Comparison of ENCODE assay signal across 5 cellular contexts in genomic region chr2:153664009-153664408, GRCh38.
DNase-seq lines count a peak whose midpoint lies in the region; TF ChIP-seq lines count a peak whose summit lies in the region.
"Not testable (repeated sequence)": the region's sequence is repeated elsewhere in the genome, so short reads cannot be mapped to it uniquely, and the experiment has no call there.

No MANE protein-coding gene starts in this region.

- not testable (repeated sequence) for H3K9me3 ChIP-seq in HEK293 (ENCODE audit: control insufficient read depth, insufficient read depth, low read depth, low read length)
- peaks cover 20% of the 10 kb centered on the region for H3K9me3 ChIP-seq in endodermal cell (ENCODE audit: control insufficient read depth, low read length)

- not testable (repeated sequence) for H3K9ac ChIP-seq in endodermal cell (ENCODE audit: extremely low read depth, low read length, poor library complexity, severe bottlenecking)

- not testable (repeated sequence) for H3K4me1 Mint-ChIP-seq in endodermal cell

- peaks cover 43% of the 10 kb centered on the region for H3K9me3 Mint-ChIP-seq in endodermal cell

- H3K27me3 ChIP-seq in endodermal cell (ENCODE audit: control insufficient read depth, insufficient read depth, low read length, poor library complexity, severe bottlenecking): not testable (repeated sequence)

- not testable (repeated sequence) for H3K27ac Mint-ChIP-seq in endodermal cell

- POLR2A ChIA-PET in HEK293 (lab: Yijun Ruan, JAX): not testable (repeated sequence)

- not testable (repeated sequence) for H3K4me3 Mint-ChIP-seq in endodermal cell

- H3K36me3 ChIP-seq in HEK293 (ENCODE audit: control insufficient read depth in 2 of 2, insufficient read depth in 1 of 2, low read length in 2 of 2); endodermal cell (ENCODE audit: control insufficient read depth, insufficient read depth, low read length): not testable (repeated sequence)

- DNase-seq in A172 (ENCODE audit: low spot score) (peak; percentile 2), ELF-1 (ENCODE audit: low read depth, low spot score) (peak; percentile 2), SK-N-DZ (ENCODE audit: low spot score) (peak; percentile 44)
- DNase-seq in endodermal cell: not testable (repeated sequence)

- not testable (repeated sequence) for H3K4me3 ChIP-seq in HEK293 (ENCODE audit: low read depth, low read length)
- peak overlapping the region; percentile 1 for H3K4me3 ChIP-seq in endodermal cell (ENCODE audit: low read length)

- H3K4me1 ChIP-seq in HEK293 (ENCODE audit: control insufficient read depth, insufficient read depth, low read length); endodermal cell (ENCODE audit: control insufficient read depth, insufficient read depth, low read length): not testable (repeated sequence)

- TF ChIP-seq CTCF in HEK293 (tag by site-specific recombination; IDR thresholded peaks at IDR 0.05); endodermal cell (conservative IDR thresholded peaks at IDR 0.05): not testable (repeated sequence)

- CTCF ChIA-PET in HEK293 (lab: Yijun Ruan, JAX): not testable (repeated sequence)

- not testable (repeated sequence) for H3K27me3 Mint-ChIP-seq in endodermal cell (ENCODE audit: insufficient read depth)

- H3K36me3 Mint-ChIP-seq in endodermal cell (ENCODE audit: low read depth): not testable (repeated sequence)

- not testable (repeated sequence) for H3K27ac ChIP-seq in HEK293 (ENCODE audit: extremely low read depth, low read depth, low read length); endodermal cell (ENCODE audit: low read depth, low read length)

- 93% methylated on average over 3 to 5 of the region's 5 CpGs for WGBS in endodermal cell (ENCODE audit: insufficient coverage in 1 of 2, insufficient read length in 1 of 2), 2 experiments

TF ChIP-seq in HEK293, 187 proteins besides CTCF, POLR2A, EP300 and RAD21:
- peak; percentile 83 for TF ChIP-seq SETDB1 (IDR thresholded peaks at IDR 0.05; ENCODE audit: insufficient read length, low read length)
TF ChIP-seq in HEK293: peak in this region for 1; not testable (repeated sequence) for 186.
